In genomic region chr13:79501538-79502232, GRCh38 we compare ENCODE assay signal across 18 cellular contexts. TPM values are rescaled to one million over a fixed set of nuclear protein-coding genes. Genes with fewer than 3 reads are reported as not detected.
DNase-seq lines count a peak whose midpoint lies in the region; ATAC-seq, FAIRE-seq and TF ChIP-seq lines count a peak whose summit lies in the region.
"Had no signal": no experiment of that assay in that cellular context is flagged by ENCODE, and none has a peak within 500 bp of the region (broad histone marks: within the 10 kb centered on the region; RNA-seq: fewer than 3 reads in every experiment).

No MANE protein-coding gene starts in this region.

- peaks cover 54% of the 10 kb centered on the region for H4K20me1 ChIP-seq in astrocyte (ENCODE audit: insufficient read depth, low read length)

- peak; percentile 49 for FAIRE-seq in astrocyte (lab: Jason Lieb, UNC)
- FAIRE-seq: GM19239 had no signal

- POLR2A ChIA-PET in activated CD4-positive, alpha-beta T cell treated with anti-CD3 and anti-CD28 coated beads for 36 hours (lab: Charles Lee), result interaction anchor here (0.8 to 2.2 kb wide), 6 partner anchors 10 to 116 kb away, joined by 3 to 22 read pairs (median 6); partner anchors contain the start of gene NDFIP2

- peaks cover 90% of the 10 kb centered on the region for H3K79me2 ChIP-seq in astrocyte (ENCODE audit: insufficient read depth, low read length)

- intact Hi-C loops in activated CD4-positive, alpha-beta T cell treated with anti-CD3 and anti-CD28 coated beads for 36 hours (cut with DNase I, micrococcal nuclease), result loop anchor here (1.0 to 2.0 kb wide), 3 partner anchors 15 to 20 kb away; partner anchors contain the start of gene NDFIP2 (in 1 of the 2)

- H3K27me3 ChIP-seq in astrocyte (ENCODE audit: insufficient read depth, low read length), result no peaks in the 10 kb centered on the region
- H3K27me3 ChIP-seq: right atrium auricular region, upper lobe of right lung had no signal

- no peaks in the 10 kb centered on the region for H3K9me3 ChIP-seq in astrocyte (ENCODE audit: insufficient read depth, low read depth, low read length)
- H3K9me3 ChIP-seq: lower lobe of right lung, upper lobe of right lung had no signal

- no peak overlapping the region for H2AFZ ChIP-seq in astrocyte (ENCODE audit: low read depth, low read length)

- CTCF ChIA-PET in activated CD4-positive, alpha-beta T cell treated with anti-CD3 and anti-CD28 coated beads for 36 hours (lab: Charles Lee), result interaction anchor here (0.6 to 4.3 kb wide), 16 partner anchors 9 to 423 kb away, joined by 3 to 30 read pairs (median 4); no protein-coding TSS in a partner anchor

- H3K27ac Mint-ChIP-seq in activated CD4-positive, alpha-beta T cell treated with anti-CD3 and anti-CD28 coated beads for 36 hours, result peak overlapping the region; percentile 87
- H3K27ac Mint-ChIP-seq in HFFc6 (peak overlapping the region; percentile 77), astrocyte (ENCODE audit: unreplicated experiment) (no peak overlapping the region), nephron progenitor cell (peak overlapping the region; percentile 1)

- H3K4me1 Mint-ChIP-seq in activated CD4-positive, alpha-beta T cell treated with anti-CD3 and anti-CD28 coated beads for 36 hours, result peaks cover 90% of the 10 kb centered on the region
- H3K4me1 Mint-ChIP-seq in HFFc6 (ENCODE audit: low read depth) (peaks cover 38% of the 10 kb centered on the region), astrocyte (ENCODE audit: low read depth, unreplicated experiment) (peaks cover 33% of the 10 kb centered on the region), nephron progenitor cell (no peaks in the 10 kb centered on the region)

- H3K27ac ChIP-seq in astrocyte (ENCODE audit: low read depth, low read length), result no peak overlapping the region
- H3K27ac ChIP-seq: lower lobe of right lung, right atrium auricular region, SK-N-MC, upper lobe of right lung, VCaP had no signal

- H3K9ac ChIP-seq in astrocyte (ENCODE audit: low read length), result no peak overlapping the region

- TF ChIP-seq CTCF in HFFc6 (IDR thresholded peaks at IDR 0.05), result no peak
- no peak for TF ChIP-seq CTCF in astrocyte (IDR thresholded peaks at IDR 0.05; ENCODE audit: insufficient read depth, low read depth, low read length)
- TF ChIP-seq CTCF in nephron progenitor cell (IDR thresholded peaks at IDR 0.05), result no peak

- H3K4me1 ChIP-seq in astrocyte (ENCODE audit: insufficient read depth, low read length), result peaks cover 3% of the 10 kb centered on the region
- H3K4me1 ChIP-seq: lower lobe of right lung, upper lobe of right lung had no signal

- peak overlapping the region; percentile 44 for H3K4me2 ChIP-seq in astrocyte (ENCODE audit: low read length)

- peaks cover 3% of the 10 kb centered on the region for H3K9me3 Mint-ChIP-seq in activated CD4-positive, alpha-beta T cell treated with anti-CD3 and anti-CD28 coated beads for 36 hours (ENCODE audit: low read depth)
- H3K9me3 Mint-ChIP-seq in HFFc6, result no peaks in the 10 kb centered on the region; the same call in 1 of the 2 replicates
- no peaks in the 10 kb centered on the region for H3K9me3 Mint-ChIP-seq in astrocyte (ENCODE audit: unreplicated experiment)
- peaks cover 25% of the 10 kb centered on the region for H3K9me3 Mint-ChIP-seq in nephron progenitor cell

- DNase-seq in activated CD4-positive, alpha-beta T cell treated with anti-CD3 and anti-CD28 coated beads for 36 hours, result no peak
- no peak for DNase-seq in activated CD4-positive, alpha-beta T cell treated with anti-CD3 and anti-CD28 coated beads, Interleukin-2, amount 50 U/mL, for 48 hours
- DNase-seq in HFFc6 (peak; percentile 18), astrocyte (ENCODE audit: low read depth) (peak; percentile 72), nephron progenitor cell (no peak), cortex of kidney (lab: John Stamatoyannopoulos, UW) (no peak)
- DNase-seq: effector CD4-positive, alpha-beta T cell; lower lobe of right lung; NCI-H1436 treated with DMSO at 0.1 percent for 48 hours; NCI-H510A; stimulated activated CD4-positive, alpha-beta T cell treated with anti-CD3 and anti-CD28 coated beads, Interleukin-2, amount 100 ng/mL, for 48 hours; upper lobe of right lung had no signal

- no peak overlapping the region for H3K4me3 ChIP-seq in astrocyte (ENCODE audit: insufficient read depth, low read depth, low read length)
- H3K4me3 ChIP-seq: lower lobe of right lung, right atrium auricular region, SK-N-MC, upper lobe of right lung had no signal

- H3K4me3 Mint-ChIP-seq in activated CD4-positive, alpha-beta T cell treated with anti-CD3 and anti-CD28 coated beads for 36 hours, result peak overlapping the region; percentile 32
- H3K4me3 Mint-ChIP-seq in HFFc6 (peak overlapping the region; percentile 15; the same call in 1 of the 2 replicates), astrocyte (ENCODE audit: unreplicated experiment) (no peak overlapping the region), nephron progenitor cell (no peak overlapping the region)

- peak; percentile 68 for ATAC-seq in activated CD4-positive, alpha-beta T cell treated with anti-CD3 and anti-CD28 coated beads for 36 hours
- no peak for ATAC-seq in HG02884 (IDR thresholded peaks at IDR 0.05; ENCODE audit: unreplicated experiment)
- no peak for ATAC-seq in HG03135 (IDR thresholded peaks at IDR 0.05; ENCODE audit: unreplicated experiment)
- ATAC-seq: lower lobe of right lung, upper lobe of right lung had no signal

- H3K36me3 Mint-ChIP-seq in activated CD4-positive, alpha-beta T cell treated with anti-CD3 and anti-CD28 coated beads for 36 hours (ENCODE audit: low read depth), result peaks cover 46% of the 10 kb centered on the region
- peaks cover 25% of the 10 kb centered on the region for H3K36me3 Mint-ChIP-seq in HFFc6 (ENCODE audit: low read depth)
- H3K36me3 Mint-ChIP-seq in astrocyte (ENCODE audit: low read depth, unreplicated experiment), result no peaks in the 10 kb centered on the region
- H3K36me3 Mint-ChIP-seq in nephron progenitor cell (ENCODE audit: low read depth), result peaks cover 30% of the 10 kb centered on the region

- no peaks in the 10 kb centered on the region for H3K36me3 ChIP-seq in astrocyte (ENCODE audit: insufficient read depth, low read length)
- H3K36me3 ChIP-seq: lower lobe of right lung, right atrium auricular region, upper lobe of right lung had no signal

- no peaks in the 10 kb centered on the region for H3K27me3 Mint-ChIP-seq in activated CD4-positive, alpha-beta T cell treated with anti-CD3 and anti-CD28 coated beads for 36 hours
- H3K27me3 Mint-ChIP-seq in HFFc6 (ENCODE audit: insufficient read depth), result no peaks in the 10 kb centered on the region
- no peaks in the 10 kb centered on the region for H3K27me3 Mint-ChIP-seq in astrocyte (ENCODE audit: low read depth, unreplicated experiment)
- H3K27me3 Mint-ChIP-seq in nephron progenitor cell (ENCODE audit: low read depth, poor library complexity), result no peaks in the 10 kb centered on the region

RNA-seq across cellular contexts. Expression of gene NDFIP2, which starts 20.7 kb away (rescaled TPM):
- total RNA-seq in activated CD4-positive, alpha-beta T cell treated with anti-CD3 and anti-CD28 coated beads for 36 hours, result 100 to 1,000 TPM; 160 to 205 TPM
- 100 to 1,000 TPM in 2 of 6 experiments, 10 to 100 TPM in 4; 97.1 to 132 (median 99.7) TPM for total RNA-seq in HFFc6 (2021; fragmentation: NEBNext Ultra II Directional; extraction: Animal tissue kit (Norgen Biotek cat#: 25700))
- 79.1 and 90.5 TPM in 2 replicates for total RNA-seq in astrocyte

Comparison
In these comparisons a context has a peak if more than half of its experiments do, and no peak if none do; other contexts are left out.
1. DNase-seq: peak in HFFc6 (single experiment) and astrocyte (single experiment); none in activated CD4-positive, alpha-beta T cell treated with anti-CD3 and anti-CD28 coated beads for 36 hours (single experiment), activated CD4-positive, alpha-beta T cell treated with anti-CD3 and anti-CD28 coated beads, Interleukin-2, amount 50 U/mL, for 48 hours (0 of 2), nephron progenitor cell (single experiment) and cortex of kidney (single experiment).
2. H3K4me3 Mint-ChIP-seq: peak in activated CD4-positive, alpha-beta T cell treated with anti-CD3 and anti-CD28 coated beads for 36 hours (single experiment) and HFFc6 (single experiment); none in astrocyte (single experiment) and nephron progenitor cell (single experiment).